In the genomic region with DNA sequence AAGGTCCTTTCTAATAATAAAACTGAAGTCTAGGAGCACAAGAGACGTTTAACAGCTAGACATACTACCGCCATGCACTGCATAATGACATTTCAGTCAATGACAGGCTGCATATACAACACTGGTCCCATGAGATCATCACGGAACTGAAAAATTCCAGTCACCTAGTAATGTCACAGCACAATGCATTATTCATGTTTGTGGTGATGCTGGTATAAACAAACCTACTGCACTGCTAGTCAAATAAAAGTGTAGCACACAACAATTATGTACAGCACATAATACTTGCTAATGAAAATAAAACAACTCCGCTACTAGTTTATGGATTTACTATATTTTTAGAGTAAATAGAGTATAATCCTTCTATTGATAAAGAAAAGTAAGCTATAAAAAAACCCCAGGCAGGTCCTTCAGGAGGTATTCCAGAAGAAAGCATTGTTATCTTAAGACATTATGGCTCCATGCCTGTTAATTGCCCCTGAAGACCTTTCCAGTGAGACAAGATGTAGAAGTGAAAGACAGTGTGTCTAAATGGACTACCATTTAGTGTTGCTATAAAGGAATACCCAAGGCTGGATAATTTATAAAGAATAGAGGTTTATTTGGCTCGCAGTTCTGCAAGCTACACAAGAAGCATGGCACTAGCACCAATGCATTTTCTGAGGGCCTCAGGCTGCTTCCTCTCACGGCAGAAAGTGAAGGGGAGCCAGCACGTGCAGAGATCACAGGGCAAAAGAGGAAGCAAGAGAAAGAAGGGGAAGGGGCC, we compare ENCODE assay signal across 2 cellular contexts.
TF ChIP-seq lines count a peak whose summit lies in the region.

No MANE protein-coding gene starts in this region.

TF ChIP-seq in HEK293, 187 proteins besides CTCF, POLR2A, EP300 and RAD21 (continued from another document and continues in another):
- TF ChIP-seq TRIM28 (IDR thresholded peaks at IDR 0.05; ENCODE audit: borderline replicate concordance, low read length) (peak; percentile 89; the same call in 1 of the 2 replicates), ZNF664 (tag by site-specific recombination; IDR thresholded peaks at IDR 0.05) (peak; percentile 70; the same call in 1 of the 2 replicates), ZSCAN16 (tag by site-specific recombination; IDR thresholded peaks at IDR 0.05) (no peak), HOXA7 (CRISPR knock-in tag; IDR thresholded peaks at IDR 0.05; ENCODE audit: borderline replicate concordance) (no peak), ZNF629 (tag by site-specific recombination; IDR thresholded peaks at IDR 0.05) (peak; percentile 54; the same call in 1 of the 2 replicates), ZIC2 (tag by site-specific recombination; IDR thresholded peaks at IDR 0.05) (no peak), ZNF121 (tag by site-specific recombination; IDR thresholded peaks at IDR 0.05) (no peak)
- TF ChIP-seq, protein P1, sequence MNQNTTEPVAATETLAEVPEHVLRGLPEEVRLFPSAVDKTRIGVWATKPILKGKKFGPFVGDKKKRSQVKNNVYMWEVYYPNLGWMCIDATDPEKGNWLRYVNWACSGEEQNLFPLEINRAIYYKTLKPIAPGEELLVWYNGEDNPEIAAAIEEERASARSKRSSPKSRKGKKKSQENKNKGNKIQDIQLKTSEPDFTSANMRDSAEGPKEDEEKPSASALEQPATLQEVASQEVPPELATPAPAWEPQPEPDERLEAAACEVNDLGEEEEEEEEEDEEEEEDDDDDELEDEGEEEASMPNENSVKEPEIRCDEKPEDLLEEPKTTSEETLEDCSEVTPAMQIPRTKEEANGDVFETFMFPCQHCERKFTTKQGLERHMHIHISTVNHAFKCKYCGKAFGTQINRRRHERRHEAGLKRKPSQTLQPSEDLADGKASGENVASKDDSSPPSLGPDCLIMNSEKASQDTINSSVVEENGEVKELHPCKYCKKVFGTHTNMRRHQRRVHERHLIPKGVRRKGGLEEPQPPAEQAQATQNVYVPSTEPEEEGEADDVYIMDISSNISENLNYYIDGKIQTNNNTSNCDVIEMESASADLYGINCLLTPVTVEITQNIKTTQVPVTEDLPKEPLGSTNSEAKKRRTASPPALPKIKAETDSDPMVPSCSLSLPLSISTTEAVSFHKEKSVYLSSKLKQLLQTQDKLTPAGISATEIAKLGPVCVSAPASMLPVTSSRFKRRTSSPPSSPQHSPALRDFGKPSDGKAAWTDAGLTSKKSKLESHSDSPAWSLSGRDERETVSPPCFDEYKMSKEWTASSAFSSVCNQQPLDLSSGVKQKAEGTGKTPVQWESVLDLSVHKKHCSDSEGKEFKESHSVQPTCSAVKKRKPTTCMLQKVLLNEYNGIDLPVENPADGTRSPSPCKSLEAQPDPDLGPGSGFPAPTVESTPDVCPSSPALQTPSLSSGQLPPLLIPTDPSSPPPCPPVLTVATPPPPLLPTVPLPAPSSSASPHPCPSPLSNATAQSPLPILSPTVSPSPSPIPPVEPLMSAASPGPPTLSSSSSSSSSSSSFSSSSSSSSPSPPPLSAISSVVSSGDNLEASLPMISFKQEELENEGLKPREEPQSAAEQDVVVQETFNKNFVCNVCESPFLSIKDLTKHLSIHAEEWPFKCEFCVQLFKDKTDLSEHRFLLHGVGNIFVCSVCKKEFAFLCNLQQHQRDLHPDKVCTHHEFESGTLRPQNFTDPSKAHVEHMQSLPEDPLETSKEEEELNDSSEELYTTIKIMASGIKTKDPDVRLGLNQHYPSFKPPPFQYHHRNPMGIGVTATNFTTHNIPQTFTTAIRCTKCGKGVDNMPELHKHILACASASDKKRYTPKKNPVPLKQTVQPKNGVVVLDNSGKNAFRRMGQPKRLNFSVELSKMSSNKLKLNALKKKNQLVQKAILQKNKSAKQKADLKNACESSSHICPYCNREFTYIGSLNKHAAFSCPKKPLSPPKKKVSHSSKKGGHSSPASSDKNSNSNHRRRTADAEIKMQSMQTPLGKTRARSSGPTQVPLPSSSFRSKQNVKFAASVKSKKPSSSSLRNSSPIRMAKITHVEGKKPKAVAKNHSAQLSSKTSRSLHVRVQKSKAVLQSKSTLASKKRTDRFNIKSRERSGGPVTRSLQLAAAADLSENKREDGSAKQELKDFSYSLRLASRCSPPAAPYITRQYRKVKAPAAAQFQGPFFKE (tag by site-specific recombination; IDR thresholded peaks at IDR 0.05; ENCODE audit: borderline replicate concordance) = no peak
- TF ChIP-seq, protein P2, sequence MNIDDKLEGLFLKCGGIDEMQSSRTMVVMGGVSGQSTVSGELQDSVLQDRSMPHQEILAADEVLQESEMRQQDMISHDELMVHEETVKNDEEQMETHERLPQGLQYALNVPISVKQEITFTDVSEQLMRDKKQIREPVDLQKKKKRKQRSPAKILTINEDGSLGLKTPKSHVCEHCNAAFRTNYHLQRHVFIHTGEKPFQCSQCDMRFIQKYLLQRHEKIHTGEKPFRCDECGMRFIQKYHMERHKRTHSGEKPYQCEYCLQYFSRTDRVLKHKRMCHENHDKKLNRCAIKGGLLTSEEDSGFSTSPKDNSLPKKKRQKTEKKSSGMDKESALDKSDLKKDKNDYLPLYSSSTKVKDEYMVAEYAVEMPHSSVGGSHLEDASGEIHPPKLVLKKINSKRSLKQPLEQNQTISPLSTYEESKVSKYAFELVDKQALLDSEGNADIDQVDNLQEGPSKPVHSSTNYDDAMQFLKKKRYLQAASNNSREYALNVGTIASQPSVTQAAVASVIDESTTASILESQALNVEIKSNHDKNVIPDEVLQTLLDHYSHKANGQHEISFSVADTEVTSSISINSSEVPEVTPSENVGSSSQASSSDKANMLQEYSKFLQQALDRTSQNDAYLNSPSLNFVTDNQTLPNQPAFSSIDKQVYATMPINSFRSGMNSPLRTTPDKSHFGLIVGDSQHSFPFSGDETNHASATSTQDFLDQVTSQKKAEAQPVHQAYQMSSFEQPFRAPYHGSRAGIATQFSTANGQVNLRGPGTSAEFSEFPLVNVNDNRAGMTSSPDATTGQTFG (tag by site-specific recombination; IDR thresholded peaks at IDR 0.05; ENCODE audit: borderline replicate concordance) = no peak
- TF ChIP-seq, protein P3, sequence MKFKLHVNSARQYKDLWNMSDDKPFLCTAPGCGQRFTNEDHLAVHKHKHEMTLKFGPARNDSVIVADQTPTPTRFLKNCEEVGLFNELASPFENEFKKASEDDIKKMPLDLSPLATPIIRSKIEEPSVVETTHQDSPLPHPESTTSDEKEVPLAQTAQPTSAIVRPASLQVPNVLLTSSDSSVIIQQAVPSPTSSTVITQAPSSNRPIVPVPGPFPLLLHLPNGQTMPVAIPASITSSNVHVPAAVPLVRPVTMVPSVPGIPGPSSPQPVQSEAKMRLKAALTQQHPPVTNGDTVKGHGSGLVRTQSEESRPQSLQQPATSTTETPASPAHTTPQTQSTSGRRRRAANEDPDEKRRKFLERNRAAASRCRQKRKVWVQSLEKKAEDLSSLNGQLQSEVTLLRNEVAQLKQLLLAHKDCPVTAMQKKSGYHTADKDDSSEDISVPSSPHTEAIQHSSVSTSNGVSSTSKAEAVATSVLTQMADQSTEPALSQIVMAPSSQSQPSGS (tag by site-specific recombination; IDR thresholded peaks at IDR 0.05; ENCODE audit: low read depth) = 0 out of 2 replicates have a peak, but pooled peaks have one; percentile 20
- TF ChIP-seq, protein P4, sequence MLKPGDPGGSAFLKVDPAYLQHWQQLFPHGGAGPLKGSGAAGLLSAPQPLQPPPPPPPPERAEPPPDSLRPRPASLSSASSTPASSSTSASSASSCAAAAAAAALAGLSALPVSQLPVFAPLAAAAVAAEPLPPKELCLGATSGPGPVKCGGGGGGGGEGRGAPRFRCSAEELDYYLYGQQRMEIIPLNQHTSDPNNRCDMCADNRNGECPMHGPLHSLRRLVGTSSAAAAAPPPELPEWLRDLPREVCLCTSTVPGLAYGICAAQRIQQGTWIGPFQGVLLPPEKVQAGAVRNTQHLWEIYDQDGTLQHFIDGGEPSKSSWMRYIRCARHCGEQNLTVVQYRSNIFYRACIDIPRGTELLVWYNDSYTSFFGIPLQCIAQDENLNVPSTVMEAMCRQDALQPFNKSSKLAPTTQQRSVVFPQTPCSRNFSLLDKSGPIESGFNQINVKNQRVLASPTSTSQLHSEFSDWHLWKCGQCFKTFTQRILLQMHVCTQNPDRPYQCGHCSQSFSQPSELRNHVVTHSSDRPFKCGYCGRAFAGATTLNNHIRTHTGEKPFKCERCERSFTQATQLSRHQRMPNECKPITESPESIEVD (tag by site-specific recombination; IDR thresholded peaks at IDR 0.05) = peak; percentile 62

TF ChIP-seq in K562, 482 proteins besides CTCF, POLR2A, EP300 and RAD21 (continued from another document):
- TF ChIP-seq ZNF184 (CRISPR knock-in tag; IDR thresholded peaks at IDR 0.05) = no peak
